ENCODE assay signal across 10 cellular contexts in genomic region chr10:124657806-124658205, GRCh38.
DNase-seq lines count a peak whose midpoint lies in the region; ATAC-seq and TF ChIP-seq lines count a peak whose summit lies in the region.
"Had no signal": no experiment of that assay in that cellular context is flagged by ENCODE, and none has a peak within 500 bp of the region (broad histone marks: within the 10 kb centered on the region; RNA-seq: fewer than 3 reads in every experiment).

No MANE protein-coding gene starts in this region.

- no peaks in the 10 kb centered on the region for H3K9me2 ChIP-seq in GM23248 (ENCODE audit: insufficient read depth)

- WGBS in GM23248 (ENCODE audit: low coverage in 1 of 2, low lambda C conversion rate in 2 of 2, missing lambda C conversion rate in 2 of 2), 2 experiments: 74 to 81% methylated on average over 9 of the region's 9 CpGs

- POLR2A ChIA-PET in HEK293T (lab: Yijun Ruan, JAX): no interaction called here

- H2AFZ ChIP-seq in GM23248: no peak overlapping the region

- no peak for ATAC-seq in HG03521 (IDR thresholded peaks at IDR 0.05; ENCODE audit: unreplicated experiment)

- no peak for TF ChIP-seq CTCF in astrocyte of the spinal cord (IDR thresholded peaks at IDR 0.05; ENCODE audit: low read depth, low read length)

- in situ Hi-C loops in GM23248 (cut with MboI) (no loop called here), astrocyte of the spinal cord (cut with HindIII; ENCODE audit: low sequenced_read_pairs) (no loop called here)

- H3K4me1 ChIP-seq in GM23248 (ENCODE audit: insufficient read depth): no peaks in the 10 kb centered on the region

- H3K9me3 ChIP-seq in GM23248 (ENCODE audit: low read depth): no peaks in the 10 kb centered on the region

- H4K20me1 ChIP-seq in GM23248 (ENCODE audit: insufficient read depth): no peaks in the 10 kb centered on the region; the same call in 1 of the 2 replicates

- H3K4me3 ChIP-seq in GM23248 (no peak overlapping the region), astrocyte of the spinal cord (ENCODE audit: low read depth, low read length) (no peak overlapping the region)

- no peak overlapping the region for H3K27ac ChIP-seq in GM23248

- no peaks in the 10 kb centered on the region for H3K27me3 ChIP-seq in GM23248 (replicated peaks; ENCODE audit: insufficient read depth)

- H3K4me2 ChIP-seq in GM23248 (ENCODE audit: unreplicated experiment): no peak overlapping the region

- no peaks in the 10 kb centered on the region for H3K36me3 ChIP-seq in GM23248 (ENCODE audit: low read depth)

- DNase-seq in AG08395 (ENCODE audit: low spot score): peak; percentile 77
- peak; percentile 23 for DNase-seq in GM23248
- peak; percentile 75 for DNase-seq in astrocyte of the spinal cord (ENCODE audit: low read depth, low spot score)
- DNase-seq in mucosa of gallbladder (ENCODE audit: low spot score): peak; percentile 44
- no peak for DNase-seq in A172 (ENCODE audit: low spot score)
- DNase-seq in COLO668 (lab: John Stamatoyannopoulos, UW; ENCODE audit: unreplicated experiment): no peak
- no peak for DNase-seq in HEK293T (ENCODE audit: extremely low spot score)
- DNase-seq: DMS153; stimulated activated CD8-positive, alpha-beta memory T cell treated with anti-CD3 and anti-CD28 coated beads, Interleukin-4, amount 100 ng/mL, for 48 hours had no signal

- H3K9ac ChIP-seq in GM23248: no peak overlapping the region

- no peaks in the 10 kb centered on the region for H3F3A ChIP-seq in GM23248 (ENCODE audit: insufficient read depth)

- CTCF ChIA-PET in HEK293T (lab: Yijun Ruan, JAX): no interaction called here

- no peaks in the 10 kb centered on the region for H3K79me2 ChIP-seq in GM23248 (ENCODE audit: insufficient read depth)

TF ChIP-seq in HEK293T, 16 proteins besides CTCF, POLR2A, EP300 and RAD21:
- TF ChIP-seq ZNF384 (IDR thresholded peaks at IDR 0.05) (no peak), ELF4 (IDR thresholded peaks at IDR 0.05) (no peak), BHLHE40 (IDR thresholded peaks at IDR 0.05; ENCODE audit: borderline replicate concordance) (no peak), CTBP1 (IDR thresholded peaks at IDR 0.05; ENCODE audit: borderline replicate concordance) (no peak), FOXA1 (IDR thresholded peaks at IDR 0.05) (no peak), L3MBTL2 (conservative IDR thresholded peaks at IDR 0.05) (no peak), NFRKB (IDR thresholded peaks at IDR 0.05) (no peak), FOXK2 (IDR thresholded peaks at IDR 0.05) (no peak), SP1 (IDR thresholded peaks at IDR 0.05) (no peak), PKNOX1 (IDR thresholded peaks at IDR 0.05) (no peak), FOXM1 (IDR thresholded peaks at IDR 0.05; ENCODE audit: borderline replicate concordance) (no peak), HDGF (IDR thresholded peaks at IDR 0.05; ENCODE audit: borderline replicate concordance) (no peak), SUZ12 (IDR thresholded peaks at IDR 0.05) (no peak), TARDBP (IDR thresholded peaks at IDR 0.05) (no peak), LEF1 (IDR thresholded peaks at IDR 0.05; ENCODE audit: borderline replicate concordance) (no peak), ARNT (IDR thresholded peaks at IDR 0.05) (no peak)
TF ChIP-seq in HEK293T: peak in this region for 0.

Comparison
In these comparisons a context has a peak if more than half of its experiments do, and no peak if none do; other contexts are left out.
1. DNase-seq: peak in AG08395 (single experiment), GM23248 (single experiment), astrocyte of the spinal cord (single experiment) and mucosa of gallbladder (single experiment); none in A172 (single experiment), COLO668 (single experiment) and HEK293T (single experiment).